ENCODE assay signal across 9 cellular contexts in genomic region chr16:73020409-73020884, GRCh38. TPM values are rescaled to one million over a fixed set of nuclear protein-coding genes. Genes with fewer than 3 reads are reported as not detected.
DNase-seq lines count a peak whose midpoint lies in the region; ATAC-seq, FAIRE-seq and TF ChIP-seq lines count a peak whose summit lies in the region.
"Had no signal": no experiment of that assay in that cellular context is flagged by ENCODE, and none has a peak within 500 bp of the region (broad histone marks: within the 10 kb centered on the region; RNA-seq: fewer than 3 reads in every experiment).

No MANE protein-coding gene starts in this region.

- no peak for FAIRE-seq in H54 (lab: Jason Lieb, UNC)

- intact Hi-C loops in head of caudate nucleus (cut with DNase I): no loop called here

- H3K4me1 ChIP-seq in SJCRH30: peaks cover 23% of the 10 kb centered on the region
- peaks cover 60 to 83% (median 75%) of the 10 kb centered on the region in 3 donors for H3K4me1 ChIP-seq in skeletal muscle tissue (ENCODE audit: control insufficient read depth in 3 of 3, insufficient read depth in 3 of 3, low read length in 3 of 3)

- no peaks in the 10 kb centered on the region for H3K9me3 ChIP-seq in SJCRH30 (replicated peaks)
- H3K9me3 ChIP-seq in skeletal muscle tissue (ENCODE audit: control insufficient read depth in 3 of 3, low read length in 3 of 3): no peaks in the 10 kb centered on the region

- peak; percentile 80 for DNase-seq in H54 (ENCODE audit: insufficient read length, low spot score)
- peak; percentile 87 for DNase-seq in SJCRH30
- peak in 28 of 42 donors; percentile 19 to 81 (median 47) for DNase-seq in head of caudate nucleus
- no peak for DNase-seq in occipital lobe (lab: John Stamatoyannopoulos, UW)
- DNase-seq: activated T-cell treated with anti-CD3 and anti-CD28 coated beads for 4 hours had no signal

- peak overlapping the region; percentile 82 for H3K27ac ChIP-seq in SJCRH30
- H3K27ac ChIP-seq in skeletal muscle tissue (ENCODE audit: low read depth, low read length): peak overlapping the region; percentile 3

- H3K4me3 ChIP-seq in SJCRH30 (peak overlapping the region; percentile 46), skeletal muscle tissue (ENCODE audit: low read length in 3 of 3) (no peak overlapping the region)

- H3K36me3 ChIP-seq in SJCRH30 (no peaks in the 10 kb centered on the region), skeletal muscle tissue (ENCODE audit: control insufficient read depth in 3 of 3, insufficient read depth in 3 of 3, low read length in 3 of 3) (peaks cover 0 to 4% (median 0%) of the 10 kb centered on the region in 3 donors)

- H3K9ac ChIP-seq in skeletal muscle tissue (ENCODE audit: low read depth in 1 of 3, low read length in 3 of 3): no peak overlapping the region

- H3K27me3 ChIP-seq in SJCRH30 (no peaks in the 10 kb centered on the region), skeletal muscle tissue (ENCODE audit: control insufficient read depth in 3 of 3, insufficient read depth in 3 of 3, low read length in 3 of 3) (no peaks in the 10 kb centered on the region)

- TF ChIP-seq POLR2A in H54 (IDR thresholded peaks at IDR 0.05; ENCODE audit: low read depth, low read length): no peak

- ATAC-seq in GM19467 (IDR thresholded peaks at IDR 0.05; ENCODE audit: unreplicated experiment) (no peak), HG02759 (IDR thresholded peaks at IDR 0.05; ENCODE audit: unreplicated experiment) (no peak), GM19395 (IDR thresholded peaks at IDR 0.05; ENCODE audit: unreplicated experiment) (no peak)

RNA-seq across cellular contexts. Expression of gene ZFHX3, which starts 27.5 kb away (rescaled TPM):
- 4.4 and 5.1 TPM in 2 replicates for total RNA-seq in SJCRH30 (2014; rRNA removed; shearing (Covaris generic))
- total RNA-seq in skeletal muscle tissue: 8.9 TPM
- 2.3 TPM for total RNA-seq in occipital lobe
